In genomic region chr14:36662258-36662542, GRCh38 we compare ENCODE assay signal across 9 cellular contexts. TPM values are rescaled to one million over a fixed set of nuclear protein-coding genes. Genes with fewer than 3 reads are reported as not detected.
DNase-seq lines count a peak whose midpoint lies in the region; ATAC-seq and TF ChIP-seq lines count a peak whose summit lies in the region.
"Had no signal": no experiment of that assay in that cellular context is flagged by ENCODE, and none has a peak within 500 bp of the region (broad histone marks: within the 10 kb centered on the region; RNA-seq: fewer than 3 reads in every experiment).

No MANE protein-coding gene starts in this region.

- peaks cover 2% of the 10 kb centered on the region for H3K9me3 Mint-ChIP-seq in activated CD4-positive, alpha-beta T cell treated with anti-CD3 and anti-CD28 coated beads, Interleukin-2, amount 10 ng/mL, durations not matched to agents 7 days and 5 days

- ATAC-seq in GM18502 (IDR thresholded peaks at IDR 0.05; ENCODE audit: poor library complexity, unreplicated experiment) (no peak), GM21367 (IDR thresholded peaks at IDR 0.05; ENCODE audit: unreplicated experiment) (no peak)

- H3K27ac Mint-ChIP-seq in activated CD4-positive, alpha-beta T cell treated with anti-CD3 and anti-CD28 coated beads, Interleukin-2, amount 10 ng/mL, durations not matched to agents 7 days and 5 days: peak overlapping the region; percentile 54

- 0 to 2% methylated on average over 8 to 11 of the region's 11 CpGs for WGBS in testis, 2 donors

- H3K9me3 ChIP-seq in adipocyte (ENCODE audit: control insufficient read depth, low read length) (no peaks in the 10 kb centered on the region), testis (no peaks in the 10 kb centered on the region)

- DNase-seq in activated CD4-positive, alpha-beta T cell treated with anti-CD3 and anti-CD28 coated beads, Interleukin-2, amount 10 ng/mL, durations not matched to agents 7 days and 5 days: no peak
- DNase-seq in activated CD4-positive, alpha-beta T cell treated with anti-CD3 and anti-CD28 coated beads, Interleukin-2, amount 50 U/mL, for 1 hour: no peak
- no peak for DNase-seq in adipocyte (ENCODE audit: low read depth)
- DNase-seq in kidney epithelial cell (ENCODE audit: low read depth): no peak
- DNase-seq in testis: no peak
- no peak for DNase-seq in NCI-H1092 treated with DMSO at 0.1 percent for 48 hours (lab: John Stamatoyannopoulos, UW)

- no peak for TF ChIP-seq POLR2A in testis (IDR thresholded peaks at IDR 0.05)

- CTCF ChIA-PET in activated CD4-positive, alpha-beta T cell treated with anti-CD3 and anti-CD28 coated beads, Interleukin-2, amount 10 ng/mL, durations not matched to agents 7 days and 5 days (lab: Charles Lee): no interaction called here

- H3K4me3 Mint-ChIP-seq in activated CD4-positive, alpha-beta T cell treated with anti-CD3 and anti-CD28 coated beads, Interleukin-2, amount 10 ng/mL, durations not matched to agents 7 days and 5 days: peak overlapping the region; percentile 13

- intact Hi-C loops in testis (cut with DNase I; ENCODE audit: low total_unique reads): no loop called here

- H3K9ac ChIP-seq in adipocyte (ENCODE audit: low read length): peak overlapping the region; percentile 10
- H3K9ac ChIP-seq: BLaER1 had no signal

- H3K4me3 ChIP-seq in adipocyte (ENCODE audit: low read length): peak overlapping the region; percentile 81
- peak overlapping the region; percentile 33 for H3K4me3 ChIP-seq in kidney epithelial cell (ENCODE audit: low read depth, low read length)
- H3K4me3 ChIP-seq in testis: peak overlapping the region; percentile 26 to 40

- no peak for TF ChIP-seq CTCF in kidney epithelial cell (IDR thresholded peaks at IDR 0.05; ENCODE audit: insufficient read depth, low read length, poor library complexity, severe bottlenecking)
- no peak for TF ChIP-seq CTCF in testis (IDR thresholded peaks at IDR 0.05)

- H3K36me3 ChIP-seq in adipocyte (ENCODE audit: control insufficient read depth, insufficient read depth, low read length, severe bottlenecking) (no peaks in the 10 kb centered on the region), kidney epithelial cell (ENCODE audit: control insufficient read depth, insufficient read depth, low read length) (no peaks in the 10 kb centered on the region), testis (ENCODE audit: low read depth, missing control alignments) (no peaks in the 10 kb centered on the region)

- peaks cover 14% of the 10 kb centered on the region for H3K36me3 Mint-ChIP-seq in activated CD4-positive, alpha-beta T cell treated with anti-CD3 and anti-CD28 coated beads, Interleukin-2, amount 10 ng/mL, durations not matched to agents 7 days and 5 days (ENCODE audit: low read depth)

- H3K4me1 ChIP-seq in adipocyte (ENCODE audit: control insufficient read depth, insufficient read depth, low read length) (peaks cover 20% of the 10 kb centered on the region), testis (peaks cover 12% of the 10 kb centered on the region)

- H3K27me3 ChIP-seq in adipocyte (replicated peaks; ENCODE audit: control insufficient read depth, insufficient read depth, low read length) (peaks cover 84% of the 10 kb centered on the region), kidney epithelial cell (ENCODE audit: control insufficient read depth, insufficient read depth, low read length) (peaks cover 90% of the 10 kb centered on the region), testis (peaks cover 4% of the 10 kb centered on the region)

- H3K4me1 Mint-ChIP-seq in activated CD4-positive, alpha-beta T cell treated with anti-CD3 and anti-CD28 coated beads, Interleukin-2, amount 10 ng/mL, durations not matched to agents 7 days and 5 days: peaks cover 16% of the 10 kb centered on the region

- POLR2A ChIA-PET in activated CD4-positive, alpha-beta T cell treated with anti-CD3 and anti-CD28 coated beads, Interleukin-2, amount 10 ng/mL, durations not matched to agents 7 days and 5 days (lab: Charles Lee): no interaction called here

- no peak overlapping the region for H3K27ac ChIP-seq in testis
- H3K27ac ChIP-seq: BLaER1 had no signal

- peaks cover 91% of the 10 kb centered on the region for H3K27me3 Mint-ChIP-seq in activated CD4-positive, alpha-beta T cell treated with anti-CD3 and anti-CD28 coated beads, Interleukin-2, amount 10 ng/mL, durations not matched to agents 7 days and 5 days

RNA-seq across cellular contexts. Expression of gene PAX9, which starts 0.5 kb away (rescaled TPM):
- total RNA-seq in activated CD4-positive, alpha-beta T cell treated with anti-CD3 and anti-CD28 coated beads, Interleukin-2, amount 10 ng/mL, durations not matched to agents 7 days and 5 days: not detected
- 0.13 TPM in 1 of 2 replicates, not detected in the other for total RNA-seq in kidney epithelial cell
- total RNA-seq in testis: under 1 TPM; 0.50 to 0.87 TPM
- polyA plus RNA-seq in testis (ENCODE audit: insufficient read depth, low read depth, low replicate concordance): 0.13 TPM
